Comparison of ENCODE assay signal across 8 cellular contexts in genomic region chr1:209627349-209628196, GRCh38. TPM values are rescaled to one million over a fixed set of nuclear protein-coding genes. Genes with fewer than 3 reads are reported as not detected.
A peak's percentile ranks its signal among the peaks of the same experiment; 100 is the strongest.
DNase-seq lines count a peak whose midpoint lies in the region; ATAC-seq and TF ChIP-seq lines count a peak whose summit lies in the region.

No MANE protein-coding gene starts in this region.

- no peak overlapping the region for H3K9ac ChIP-seq in neural progenitor cell
- H3K9ac ChIP-seq in subcutaneous abdominal adipose tissue (ENCODE audit: low read length in 5 of 5): peak overlapping the region in 4 of 5 donors; percentile 1 to 53 (median 27)

- intact Hi-C loops in Panc1 (cut with micrococcal nuclease; ENCODE audit: unreplicated experiment): loop anchor here (2.0 kb wide), 1 partner anchor 51 kb away; no protein-coding TSS in a partner anchor

- H3K27ac Mint-ChIP-seq in neural progenitor cell: no peak overlapping the region

- POLR2A ChIA-PET in Panc1 (lab: Charles Lee): no interaction called here

- H3K27ac ChIP-seq in Panc1 (ENCODE audit: low read length) (no peak overlapping the region), neural progenitor cell (no peak overlapping the region), subcutaneous abdominal adipose tissue (ENCODE audit: low read depth, low read length) (peak overlapping the region; percentile 76)

- peaks cover 28% of the 10 kb centered on the region for H3K4me1 Mint-ChIP-seq in neural progenitor cell

- H3F3A ChIP-seq in neural progenitor cell (ENCODE audit: low read depth): no peaks in the 10 kb centered on the region

- H3K4me1 ChIP-seq in Panc1 (ENCODE audit: control insufficient read depth, insufficient read depth, low read length): no peaks in the 10 kb centered on the region
- no peaks in the 10 kb centered on the region for H3K4me1 ChIP-seq in neural progenitor cell
- peaks cover 5 to 54% (median 37%) of the 10 kb centered on the region in 5 donors for H3K4me1 ChIP-seq in subcutaneous abdominal adipose tissue (ENCODE audit: control insufficient read depth in 5 of 5, insufficient read depth in 5 of 5, low read length in 5 of 5)

- H2AFZ ChIP-seq in neural progenitor cell (replicated peaks): no peak overlapping the region

- peak; percentile 78 for ATAC-seq in GM21528 (IDR thresholded peaks at IDR 0.05; ENCODE audit: low FRiP score, unreplicated experiment)
- peak; percentile 89 for ATAC-seq in Panc1

- H3K27me3 ChIP-seq in Panc1 (ENCODE audit: control insufficient read depth, insufficient read depth, low read length) (no peaks in the 10 kb centered on the region), neural progenitor cell (no peaks in the 10 kb centered on the region), subcutaneous abdominal adipose tissue (ENCODE audit: control insufficient read depth in 5 of 5, insufficient read depth in 4 of 5, low read length in 5 of 5) (peaks cover 0 to 3% (median 0%) of the 10 kb centered on the region in 5 donors)

- no peaks in the 10 kb centered on the region for H4K20me1 ChIP-seq in neural progenitor cell (ENCODE audit: low read depth)

- H3K9me3 Mint-ChIP-seq in neural progenitor cell: no peaks in the 10 kb centered on the region

- no peaks in the 10 kb centered on the region for H3K79me2 ChIP-seq in neural progenitor cell (ENCODE audit: low read depth)

- in situ Hi-C loops in KBM-7 (cut with MboI; ENCODE audit: low pct_unique_long_range_greater_than_20kb, low sequenced_read_pairs) (no loop called here), Panc1 (cut with HindIII; ENCODE audit: low pct_unique_long_range_greater_than_20kb, low sequenced_read_pairs) (no loop called here)

- peaks cover 5% of the 10 kb centered on the region for H3K27me3 Mint-ChIP-seq in neural progenitor cell (ENCODE audit: insufficient read depth, low read depth)

- TF ChIP-seq CTCF in Panc1 (IDR thresholded peaks at IDR 0.05) (peak; percentile 97), neural progenitor cell (IDR thresholded peaks at IDR 0.05) (peak; percentile 99)

- DNase-seq in DMS 273 treated with DMSO at 0.1 percent for 48 hours (lab: John Stamatoyannopoulos, UW) (peak; percentile 64), KBM-7 (peak; percentile 68), Panc1 (ENCODE audit: low read depth, low spot score) (peak; percentile 43), activated T-helper 1 cell treated with Interleukin-2 at 50 U/mL for 16 hours (ENCODE audit: low read depth) (peak; percentile 53), fibroblast of peridontal ligament (ENCODE audit: extremely low read depth) (peak; percentile 56), neural progenitor cell (ENCODE audit: low spot score) (peak; percentile 90)

- H3K9me3 ChIP-seq in Panc1 (ENCODE audit: control insufficient read depth, insufficient read depth, low read depth, low read length): no peaks in the 10 kb centered on the region
- no peaks in the 10 kb centered on the region for H3K9me3 ChIP-seq in neural progenitor cell (ENCODE audit: low read depth)
- no peaks in the 10 kb centered on the region for H3K9me3 ChIP-seq in subcutaneous abdominal adipose tissue (ENCODE audit: control insufficient read depth in 5 of 5, low read length in 5 of 5)

- H3K36me3 ChIP-seq in Panc1 (ENCODE audit: control insufficient read depth, insufficient read depth, low read length): no peaks in the 10 kb centered on the region
- no peaks in the 10 kb centered on the region for H3K36me3 ChIP-seq in neural progenitor cell
- H3K36me3 ChIP-seq in subcutaneous abdominal adipose tissue (ENCODE audit: control insufficient read depth in 5 of 5, insufficient read depth in 5 of 5, low read length in 5 of 5): peaks cover 0 to 14% (median 6%) of the 10 kb centered on the region in 5 donors

- no TSS peak for BruUV-seq in Panc1 (replicated peaks; lab: Mats Ljungman, UMichigan)

- H3K4me3 ChIP-seq in Panc1 (ENCODE audit: low read depth in 2 of 2, low read length in 2 of 2) (no peak overlapping the region), neural progenitor cell (no peak overlapping the region), subcutaneous abdominal adipose tissue (ENCODE audit: low read depth in 1 of 5, low read length in 5 of 5) (peak overlapping the region in 4 of 5 donors; percentile 17 to 55 (median 34))

- H3K36me3 Mint-ChIP-seq in neural progenitor cell: no peaks in the 10 kb centered on the region

- H3K4me2 ChIP-seq in neural progenitor cell: no peak overlapping the region

- H3K4me3 Mint-ChIP-seq in neural progenitor cell: no peak overlapping the region

- CTCF ChIA-PET in Panc1 (lab: Charles Lee): no interaction called here

RNA-seq across cellular contexts. Expression of gene LAMB3, which starts 24.7 kb away (rescaled TPM):
- total RNA-seq in Panc1 (2021; ENCODE audit: unreplicated experiment): 0.85 TPM
- 0.21 TPM for polyA plus RNA-seq in Panc1 (2012; ENCODE audit: insufficient read length)
- 0.19 TPM in 1 of 2 replicates, not detected in the other for total RNA-seq in neural progenitor cell (ENCODE audit: low replicate concordance)

RNA-seq across cellular contexts. Expression of gene CAMK1G, which starts 44.1 kb away (rescaled TPM):
- total RNA-seq in Panc1 (2021; ENCODE audit: unreplicated experiment) (not detected), neural progenitor cell (ENCODE audit: low replicate concordance) (3.6 and 4.3 TPM in 2 replicates)
- not detected for polyA plus RNA-seq in Panc1 (2012; ENCODE audit: insufficient read length)

RNA-seq across cellular contexts. Expression of gene G0S2, which starts 47.6 kb away (rescaled TPM):
- 2.5 TPM for total RNA-seq in Panc1 (2021; ENCODE audit: unreplicated experiment)
- polyA plus RNA-seq in Panc1 (2012; ENCODE audit: insufficient read length): 0.86 TPM
- total RNA-seq in neural progenitor cell (ENCODE audit: low replicate concordance): 0.93 TPM in 1 of 2 replicates, not detected in the other

Comparison
In these comparisons a context has a peak if more than half of its experiments do, and no peak if none do; other contexts are left out.
1. H3K4me3 ChIP-seq: peak in subcutaneous abdominal adipose tissue (4 of 5); none in Panc1 (0 of 2) and neural progenitor cell (single experiment).
2. Peak in every context shown above with its lines, with median percentiles within 50 percentile points of each other: DNase-seq.